9 cellular contexts compared by ENCODE assay signal in genomic region chr1:201769966-201770365, GRCh38. TPM values are rescaled to one million over a fixed set of nuclear protein-coding genes. Genes with fewer than 3 reads are reported as not detected.
DNase-seq lines count a peak whose midpoint lies in the region; ATAC-seq and TF ChIP-seq lines count a peak whose summit lies in the region.
"Had no signal": no experiment of that assay in that cellular context is flagged by ENCODE, and none has a peak within 500 bp of the region (broad histone marks: within the 10 kb centered on the region; RNA-seq: fewer than 3 reads in every experiment).

No MANE protein-coding gene starts in this region.

- H3K4me1 ChIP-seq in cardiac muscle cell (ENCODE audit: low read depth) = peaks cover 47% of the 10 kb centered on the region

- TF ChIP-seq CTCF in astrocyte of the spinal cord (IDR thresholded peaks at IDR 0.05; ENCODE audit: low read depth, low read length) = no peak
- TF ChIP-seq CTCF in cardiac muscle cell (IDR thresholded peaks at IDR 0.05; ENCODE audit: low read depth, low read length) = no peak

- H3K9me3 ChIP-seq in cardiac muscle cell (ENCODE audit: low read depth) = no peaks in the 10 kb centered on the region

- in situ Hi-C loops in astrocyte of the spinal cord (cut with HindIII; ENCODE audit: low sequenced_read_pairs) = no loop called here

- peak; percentile 93 for DNase-seq in EH (ENCODE audit: low read depth)
- peak; percentile 94 for DNase-seq in astrocyte of the spinal cord (ENCODE audit: low read depth, low spot score)
- DNase-seq in cardiac muscle cell (ENCODE audit: low read depth in 1 of 2, low spot score in 1 of 2) = peak in 1 of 2 donors; percentile 93
- peak; percentile 68 for DNase-seq in sciatic nerve (ENCODE audit: low spot score)
- DNase-seq in NCI-H510A (lab: John Stamatoyannopoulos, UW) = no peak
- DNase-seq: T-helper 9 cell had no signal

- H3K4me3 ChIP-seq in astrocyte of the spinal cord (ENCODE audit: low read depth, low read length) (no peak overlapping the region), cardiac muscle cell (no peak overlapping the region)

- peak overlapping the region; percentile 81 for H3K27ac ChIP-seq in cardiac muscle cell

- ATAC-seq in sciatic nerve = peak; percentile 81
- no peak for ATAC-seq in GM18858 (IDR thresholded peaks at IDR 0.05; ENCODE audit: unreplicated experiment)
- ATAC-seq in HG03460 (IDR thresholded peaks at IDR 0.05; ENCODE audit: unreplicated experiment) = no peak
- no peak for ATAC-seq in GM18502 (IDR thresholded peaks at IDR 0.05; ENCODE audit: poor library complexity, unreplicated experiment)

- intact Hi-C loops in sciatic nerve (cut with DNase I) = no loop called here

- no peaks in the 10 kb centered on the region for H3K27me3 ChIP-seq in cardiac muscle cell

- no peaks in the 10 kb centered on the region for H3K36me3 ChIP-seq in cardiac muscle cell

RNA-seq across cellular contexts. Expression of gene IPO9, which starts 59.0 kb away (rescaled TPM):
- total RNA-seq in cardiac muscle cell = 34.7 and 36.9 TPM in 2 replicates
- 61.7 and 82.1 TPM in 2 replicates for polyA plus RNA-seq in cardiac muscle cell
- 33.0 TPM for total RNA-seq in sciatic nerve
